In genomic region chr11:100942016-100942415, GRCh38 we compare ENCODE assay signal across 18 cellular contexts.
DNase-seq lines count a peak whose midpoint lies in the region; ATAC-seq and TF ChIP-seq lines count a peak whose summit lies in the region.
"Had no signal": no experiment of that assay in that cellular context is flagged by ENCODE, and none has a peak within 500 bp of the region (broad histone marks: within the 10 kb centered on the region; RNA-seq: fewer than 3 reads in every experiment).

No MANE protein-coding gene starts in this region.

- H3K9me3 Mint-ChIP-seq in T-helper 2 cell treated with Interferon-gamma antibody and Interleukin-4, amounts not matched to agents 5 μg/mL and 100 μg/mL, for 36 hours: no peaks in the 10 kb centered on the region
- H3K9me3 Mint-ChIP-seq: stimulated activated naive CD8-positive, alpha-beta T cell treated with anti-CD3 and anti-CD28 coated beads, Interleukin-15, Interleukin-2, amounts not matched to agents 100 ng/mL and 50 ng/mL, for 24 hours had no signal

- H3K4me3 Mint-ChIP-seq in T-helper 2 cell treated with Interferon-gamma antibody and Interleukin-4, amounts not matched to agents 5 μg/mL and 100 μg/mL, for 36 hours: no peak overlapping the region
- H3K4me3 Mint-ChIP-seq: activated naive CD8-positive, alpha-beta T cell; B cell; effector memory CD8-positive, alpha-beta T cell; stimulated activated naive CD8-positive, alpha-beta T cell treated with anti-CD3 and anti-CD28 coated beads, Interleukin-15, Interleukin-2, amounts not matched to agents 100 ng/mL and 50 ng/mL, for 24 hours had no signal

- DNase-seq in BE2C (peak; percentile 10), LNCaP clone FGC (ENCODE audit: low read depth) (peak; percentile 75), brain microvascular endothelial cell (peak; percentile 42), left lobe of liver (ENCODE audit: low spot score) (peak; percentile 51), HK-2 (ENCODE audit: unreplicated experiment) (no peak)
- no peak for DNase-seq in activated naive CD4-positive, alpha-beta T cell treated with Interleukin-2 at 50 U/mL for 16 hours
- no peak for DNase-seq in T-helper 2 cell treated with Interferon-gamma antibody and Interleukin-4, amounts not matched to agents 5 μg/mL and 100 μg/mL, for 36 hours (ENCODE audit: low spot score)
- DNase-seq: effector memory CD8-positive, alpha-beta T cell; H7; NCI-H1694; NCI-H774; T-helper 2 cell had no signal

- no peaks in the 10 kb centered on the region for H3K9me3 ChIP-seq in BE2C
- H3K9me3 ChIP-seq: gastrocnemius medialis had no signal

- in situ Hi-C loops in brain microvascular endothelial cell (cut with HindIII; ENCODE audit: low pct_ligation_motif_present, low sequenced_read_pairs): loop anchor here (25.0 kb wide), 1 partner anchor 355 kb away; no protein-coding TSS in a partner anchor

- ATAC-seq in left lobe of liver (peak; percentile 78), HG03354 (IDR thresholded peaks at IDR 0.05; ENCODE audit: poor library complexity, severe bottlenecking, unreplicated experiment) (no peak)
- ATAC-seq: effector memory CD8-positive, alpha-beta T cell; gastrocnemius medialis had no signal

- no peaks in the 10 kb centered on the region for H3K4me1 Mint-ChIP-seq in T-helper 2 cell treated with Interferon-gamma antibody and Interleukin-4, amounts not matched to agents 5 μg/mL and 100 μg/mL, for 36 hours (ENCODE audit: low read depth)
- H3K4me1 Mint-ChIP-seq: B cell had no signal

- H3K27me3 ChIP-seq in BE2C (no peaks in the 10 kb centered on the region), brain microvascular endothelial cell (replicated peaks) (no peaks in the 10 kb centered on the region)
- H3K27me3 ChIP-seq: gastrocnemius medialis had no signal

- H3K27ac Mint-ChIP-seq in T-helper 2 cell treated with Interferon-gamma antibody and Interleukin-4, amounts not matched to agents 5 μg/mL and 100 μg/mL, for 36 hours: no peak overlapping the region
- H3K27ac Mint-ChIP-seq: activated naive CD8-positive, alpha-beta T cell; B cell; effector memory CD8-positive, alpha-beta T cell; stimulated activated naive CD8-positive, alpha-beta T cell treated with anti-CD3 and anti-CD28 coated beads, Interleukin-15, Interleukin-2, amounts not matched to agents 100 ng/mL and 50 ng/mL, for 24 hours had no signal

- no peaks in the 10 kb centered on the region for H3K27me3 Mint-ChIP-seq in T-helper 2 cell treated with Interferon-gamma antibody and Interleukin-4, amounts not matched to agents 5 μg/mL and 100 μg/mL, for 36 hours (ENCODE audit: low read depth)
- H3K27me3 Mint-ChIP-seq: activated naive CD8-positive, alpha-beta T cell; B cell; effector memory CD8-positive, alpha-beta T cell; stimulated activated naive CD8-positive, alpha-beta T cell treated with anti-CD3 and anti-CD28 coated beads, Interleukin-15, Interleukin-2, amounts not matched to agents 100 ng/mL and 50 ng/mL, for 24 hours had no signal

- H3K36me3 Mint-ChIP-seq in T-helper 2 cell treated with Interferon-gamma antibody and Interleukin-4, amounts not matched to agents 5 μg/mL and 100 μg/mL, for 36 hours (ENCODE audit: low read depth): no peaks in the 10 kb centered on the region
- H3K36me3 Mint-ChIP-seq: activated naive CD8-positive, alpha-beta T cell had no signal

- H3K4me1 ChIP-seq in BE2C: no peaks in the 10 kb centered on the region; the same call in 1 of the 2 replicates

- no peak overlapping the region for H3K4me3 ChIP-seq in BE2C (ENCODE audit: low read depth, low read length)
- no peak overlapping the region for H3K4me3 ChIP-seq in LNCaP clone FGC (ENCODE audit: low read depth, low read length)
- H3K4me3 ChIP-seq in brain microvascular endothelial cell (ENCODE audit: low read depth, low read length): no peak overlapping the region
- H3K4me3 ChIP-seq: gastrocnemius medialis had no signal

- no peaks in the 10 kb centered on the region for H3K36me3 ChIP-seq in BE2C
- no peaks in the 10 kb centered on the region for H3K36me3 ChIP-seq in brain microvascular endothelial cell (replicated peaks)
- H3K36me3 ChIP-seq: gastrocnemius medialis had no signal

- H3K27ac ChIP-seq in brain microvascular endothelial cell: no peak overlapping the region
- H3K27ac ChIP-seq: gastrocnemius medialis, HL-60 had no signal

- TF ChIP-seq CTCF in BE2C (IDR thresholded peaks at IDR 0.05; ENCODE audit: low read depth, low read length) (no peak), LNCaP clone FGC (IDR thresholded peaks at IDR 0.05; ENCODE audit: control insufficient read depth, extremely low read depth, insufficient read depth) (no peak), brain microvascular endothelial cell (IDR thresholded peaks at IDR 0.05; ENCODE audit: low read depth, low read length, missing control alignments) (no peak)

Comparison
In these comparisons a context has a peak if more than half of its experiments do, and no peak if none do; other contexts are left out.
1. DNase-seq: peak in BE2C (single experiment), LNCaP clone FGC (single experiment), brain microvascular endothelial cell (single experiment) and left lobe of liver (single experiment); none in HK-2 (single experiment), activated naive CD4-positive, alpha-beta T cell treated with Interleukin-2 at 50 U/mL for 16 hours (single experiment) and T-helper 2 cell treated with Interferon-gamma antibody and Interleukin-4, amounts not matched to agents 5 μg/mL and 100 μg/mL, for 36 hours (single experiment).